27 cellular contexts compared by ENCODE assay signal in genomic region chr22:38601221-38601764, GRCh38. TPM values are rescaled to one million over a fixed set of nuclear protein-coding genes. Genes with fewer than 3 reads are reported as not detected.
"Had no signal": no experiment of that assay in that cellular context is flagged by ENCODE, and none has a peak within 500 bp of the region (broad histone marks: within the 10 kb centered on the region; RNA-seq: fewer than 3 reads in every experiment).

No MANE protein-coding gene starts in this region.

- H3K36me3 ChIP-seq: colonic mucosa, gastrocnemius medialis, heart left ventricle, neural progenitor cell, sigmoid colon, spleen, transverse colon, vagina had no signal

- H3K27me3 ChIP-seq: colonic mucosa, gastrocnemius medialis, heart left ventricle, hepatocyte, neural progenitor cell, sigmoid colon, spleen, transverse colon, vagina had no signal

- H3K27ac Mint-ChIP-seq: dendritic cell treated with granulocyte-macrophage colony-stimulating factor and Interleukin-4, amounts not matched to agents 40 ng/mL and 50 ng/mL, for 4 days; endodermal cell; natural killer cell; neural progenitor cell; stimulated activated naive B cell treated with anti-CD40 and anti-IgM and Interleukin-4, amounts not matched to agents 10 μg/mL and 1 μg/mL and 100 μg/mL, for 72 hours; stimulated activated naive CD8-positive, alpha-beta T cell treated with anti-CD3 and anti-CD28 coated beads, Interleukin-15, Interleukin-2, amounts not matched to agents 100 ng/mL and 50 ng/mL, for 24 hours had no signal

- H3K4me3 ChIP-seq: colonic mucosa, gastrocnemius medialis, heart left ventricle, hepatocyte, lung, neural progenitor cell, psoas muscle, sigmoid colon, skin epidermis, spleen, transverse colon, vagina had no signal

- H3K4me3 Mint-ChIP-seq: dendritic cell treated with granulocyte-macrophage colony-stimulating factor and Interleukin-4, amounts not matched to agents 40 ng/mL and 50 ng/mL, for 4 days; endodermal cell; natural killer cell; neural progenitor cell; stimulated activated naive B cell treated with anti-CD40 and anti-IgM and Interleukin-4, amounts not matched to agents 10 μg/mL and 1 μg/mL and 100 μg/mL, for 72 hours; stimulated activated naive CD8-positive, alpha-beta T cell treated with anti-CD3 and anti-CD28 coated beads, Interleukin-15, Interleukin-2, amounts not matched to agents 100 ng/mL and 50 ng/mL, for 24 hours had no signal

- ATAC-seq: esophagus mucosa; gastrocnemius medialis; heart left ventricle; left lobe of liver; natural killer cell; psoas muscle; right cardiac atrium; stimulated activated naive B cell treated with anti-CD40 and anti-IgM and Interleukin-4, amounts not matched to agents 10 μg/mL and 1 μg/mL and 100 μg/mL, for 72 hours had no signal

- H3K27me3 Mint-ChIP-seq: stimulated activated naive CD8-positive, alpha-beta T cell treated with anti-CD3 and anti-CD28 coated beads, Interleukin-15, Interleukin-2, amounts not matched to agents 100 ng/mL and 50 ng/mL, for 24 hours had no signal

- DNase-seq: colonic mucosa; effector CD8-positive, alpha-beta T cell; endodermal cell; foreskin fibroblast; gastrocnemius medialis; heart left ventricle; kidney; mesendoderm; natural killer cell; psoas muscle; right cardiac atrium; sigmoid colon; spleen; stimulated activated CD4-positive, alpha-beta T cell treated with anti-CD3 and anti-CD28 coated beads, Interleukin-4, amount 100 ng/mL, for 4 hours; stimulated activated naive B cell treated with anti-CD40 and anti-IgM and Interleukin-4, amounts not matched to agents 10 μg/mL and 1 μg/mL and 100 μg/mL, for 72 hours; transverse colon had no signal

- H3K36me3 Mint-ChIP-seq: natural killer cell; stimulated activated naive B cell treated with anti-CD40 and anti-IgM and Interleukin-4, amounts not matched to agents 10 μg/mL and 1 μg/mL and 100 μg/mL, for 72 hours had no signal

- H3K4me1 Mint-ChIP-seq: natural killer cell; neural progenitor cell; stimulated activated naive B cell treated with anti-CD40 and anti-IgM and Interleukin-4, amounts not matched to agents 10 μg/mL and 1 μg/mL and 100 μg/mL, for 72 hours had no signal

- H3K9me3 Mint-ChIP-seq: dendritic cell treated with granulocyte-macrophage colony-stimulating factor and Interleukin-4, amounts not matched to agents 40 ng/mL and 50 ng/mL, for 4 days; endodermal cell; natural killer cell; neural progenitor cell; stimulated activated naive B cell treated with anti-CD40 and anti-IgM and Interleukin-4, amounts not matched to agents 10 μg/mL and 1 μg/mL and 100 μg/mL, for 72 hours; stimulated activated naive CD8-positive, alpha-beta T cell treated with anti-CD3 and anti-CD28 coated beads, Interleukin-15, Interleukin-2, amounts not matched to agents 100 ng/mL and 50 ng/mL, for 24 hours had no signal

- H3K4me1 ChIP-seq: colonic mucosa, neural progenitor cell, parathyroid adenoma, spleen, transverse colon, vagina had no signal

- H3K9me3 ChIP-seq: colonic mucosa, gastrocnemius medialis, heart left ventricle, psoas muscle, sigmoid colon, spleen, transverse colon, vagina had no signal

- H3K27ac ChIP-seq: colonic mucosa, epithelial cell of prostate, gastrocnemius medialis, heart left ventricle, hepatocyte, neural progenitor cell, parathyroid adenoma, psoas muscle, sigmoid colon, skin epidermis, spleen, transverse colon, vagina had no signal

RNA-seq across cellular contexts. Expression of gene DMC1, which starts 31.3 kb away (rescaled TPM):
- total RNA-seq: left lobe of liver had no signal
